20 cellular contexts compared by ENCODE assay signal in the genomic region with DNA sequence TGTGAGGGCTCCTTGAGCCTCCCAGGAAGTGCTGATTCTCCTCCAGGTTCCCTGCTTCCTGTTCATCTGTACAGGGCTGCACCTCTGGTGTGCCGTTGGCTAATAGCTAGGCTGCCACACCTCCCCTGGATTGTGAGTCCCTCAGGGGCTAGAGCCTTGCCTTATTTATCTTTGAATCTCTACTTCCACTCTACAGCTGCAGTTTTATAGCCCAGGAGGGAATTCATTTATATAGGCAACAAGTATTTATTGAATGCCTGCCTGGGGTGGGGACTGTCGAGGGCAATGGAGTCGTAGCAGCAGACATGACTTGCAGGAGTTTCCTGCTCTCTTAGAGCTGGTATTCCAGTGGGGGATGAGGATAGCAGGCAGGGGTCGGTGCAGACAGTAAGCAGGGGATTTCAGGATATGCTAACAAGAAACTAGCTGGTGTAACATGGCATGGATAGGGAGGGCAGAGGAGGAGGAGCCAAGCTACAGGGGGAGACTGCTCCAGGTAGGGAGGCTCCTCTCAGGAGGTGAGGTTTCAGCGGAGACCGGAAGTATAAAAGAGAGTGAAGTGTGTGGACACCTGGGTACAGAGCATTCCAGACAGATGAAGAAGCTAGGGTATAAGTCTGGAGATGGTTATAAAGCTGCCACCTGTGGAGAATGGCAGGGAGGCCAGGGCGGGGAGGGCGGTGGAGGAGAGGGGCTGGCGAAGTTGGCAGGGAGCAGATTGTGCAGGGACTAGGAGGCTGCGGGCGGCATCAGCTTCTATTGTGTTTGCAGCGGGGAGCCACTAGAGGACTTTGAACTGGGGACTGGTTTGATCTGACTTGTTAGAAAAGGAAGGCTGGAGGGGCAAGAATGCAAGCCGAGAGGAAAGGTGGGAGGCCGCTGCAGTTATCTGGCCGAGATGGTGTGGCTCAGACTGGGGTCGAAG. TPM values are rescaled to one million over a fixed set of nuclear protein-coding genes. Genes with fewer than 3 reads are reported as not detected.
DNase-seq lines count a peak whose midpoint lies in the region; ATAC-seq and TF ChIP-seq lines count a peak whose summit lies in the region.
"Had no signal": no experiment of that assay in that cellular context is flagged by ENCODE, and none has a peak within 500 bp of the region (broad histone marks: within the 10 kb centered on the region; RNA-seq: fewer than 3 reads in every experiment).

No MANE protein-coding gene starts in this region.

- DNase-seq in A673 (ENCODE audit: low spot score) (peak; percentile 53), mesothelial cell of epicardium (ENCODE audit: low spot score in 2 of 2, unreplicated experiment in 2 of 2) (no peak), GM10248 (ENCODE audit: extremely low spot score) (no peak), NOMO-1 (lab: John Stamatoyannopoulos, UW; ENCODE audit: unreplicated experiment in 2 of 2) (no peak)
- DNase-seq in stimulated activated CD8-positive, alpha-beta memory T cell treated with anti-CD3 and anti-CD28 coated beads, Interleukin-4, amount 100 ng/mL, for 48 hours: no peak
- DNase-seq: activated CD4-positive, alpha-beta T cell treated with anti-CD3 and anti-CD28 coated beads for 36 hours; CD8-positive, alpha-beta memory T cell; KG1; kidney; naive thymus-derived CD4-positive, alpha-beta T cell; NCI-H524; stimulated activated CD4-positive, alpha-beta T cell treated with anti-CD3 and anti-CD28 coated beads, Interleukin-2, amount 100 ng/mL, for 24 hours had no signal

- peaks cover under 1% of the 10 kb centered on the region for H3K9me3 Mint-ChIP-seq in mesothelial cell of epicardium
- H3K9me3 Mint-ChIP-seq: activated naive CD4-positive, alpha-beta T cell treated with anti-CD3 and anti-CD28 coated beads, Interleukin-2, amount 50 U/mL, for 72 hours; CD8-positive, alpha-beta memory T cell; naive thymus-derived CD4-positive, alpha-beta T cell had no signal

- no peaks in the 10 kb centered on the region for H3K4me1 ChIP-seq in A673 (ENCODE audit: insufficient read depth, low read length, poor library complexity, severe bottlenecking)
- H3K4me1 ChIP-seq in Loucy (ENCODE audit: insufficient read depth, low read length, poor library complexity, severe bottlenecking): no peaks in the 10 kb centered on the region
- H3K4me1 ChIP-seq in ectodermal cell (ENCODE audit: control insufficient read depth, insufficient read depth, low read length): peaks cover 26% of the 10 kb centered on the region
- H3K4me1 ChIP-seq: A549, breast epithelium had no signal

- no peaks in the 10 kb centered on the region for H3K9me2 ChIP-seq in Loucy (replicated peaks; ENCODE audit: low read depth, low read length)

- no peaks in the 10 kb centered on the region for H3K79me2 ChIP-seq in Loucy (ENCODE audit: insufficient read depth, low read length)

- H3F3A ChIP-seq in Loucy (ENCODE audit: low read depth): no peaks in the 10 kb centered on the region

- peak overlapping the region; percentile 42 for H3K9ac ChIP-seq in Loucy (ENCODE audit: low read depth, low read length, poor library complexity, severe bottlenecking)

- no peaks in the 10 kb centered on the region for H3K9me3 ChIP-seq in A673 (ENCODE audit: low read depth, low read length, poor library complexity, severe bottlenecking)
- no peaks in the 10 kb centered on the region for H3K9me3 ChIP-seq in Loucy (ENCODE audit: insufficient read depth, low read depth, low read length)
- H3K9me3 ChIP-seq in ectodermal cell (ENCODE audit: control insufficient read depth, low read length): no peaks in the 10 kb centered on the region
- H3K9me3 ChIP-seq: A549, breast epithelium had no signal

- peaks cover 39% of the 10 kb centered on the region for H3K36me3 Mint-ChIP-seq in mesothelial cell of epicardium

- H3K27me3 ChIP-seq in A673 (replicated peaks; ENCODE audit: insufficient read depth, low read depth, low read length, poor library complexity) (no peaks in the 10 kb centered on the region), Loucy (ENCODE audit: insufficient read depth, low read length, poor library complexity, severe bottlenecking) (no peaks in the 10 kb centered on the region), ectodermal cell (ENCODE audit: control insufficient read depth, insufficient read depth, low read length, poor library complexity, severe bottlenecking) (no peaks in the 10 kb centered on the region)
- H3K27me3 ChIP-seq: breast epithelium had no signal

- no peak for ATAC-seq in GM18505 (IDR thresholded peaks at IDR 0.05; ENCODE audit: unreplicated experiment)
- ATAC-seq: A549; activated CD4-positive, alpha-beta T cell treated with anti-CD3 and anti-CD28 coated beads for 36 hours; activated naive CD4-positive, alpha-beta T cell treated with anti-CD3 and anti-CD28 coated beads, Interleukin-2, amount 50 U/mL, for 72 hours; naive thymus-derived CD4-positive, alpha-beta T cell had no signal

- no TSS peak for BruUV-seq in A673 (replicated peaks; lab: Mats Ljungman, UMichigan)

- TF ChIP-seq CTCF in A673 (conservative IDR thresholded peaks at IDR 0.05; ENCODE audit: low read depth, low read length) (no peak), Loucy (conservative IDR thresholded peaks at IDR 0.05; ENCODE audit: low read length) (no peak), mesothelial cell of epicardium (IDR thresholded peaks at IDR 0.05; ENCODE audit: unreplicated experiment) (no peak), GM10248 (IDR thresholded peaks at IDR 0.05; ENCODE audit: control extremely low read depth, extremely low read depth, low read depth, missing control alignments) (no peak)

- no peak overlapping the region for H3K4me3 Mint-ChIP-seq in mesothelial cell of epicardium
- H3K4me3 Mint-ChIP-seq: activated CD4-positive, alpha-beta T cell treated with anti-CD3 and anti-CD28 coated beads for 36 hours; naive thymus-derived CD4-positive, alpha-beta T cell had no signal

- H3K4me3 ChIP-seq in A673 (ENCODE audit: low read depth, low read length, poor library complexity, severe bottlenecking) (no peak overlapping the region), Loucy (ENCODE audit: low read length, poor library complexity, severe bottlenecking) (peak overlapping the region; percentile 39), ectodermal cell (ENCODE audit: insufficient read depth, low read depth, low read length) (no peak overlapping the region)
- H3K4me3 ChIP-seq: A549, breast epithelium had no signal

- TF ChIP-seq POLR2A in GM18505 (IDR thresholded peaks at IDR 0.05; ENCODE audit: borderline replicate concordance, extremely low read depth, insufficient read depth, insufficient read length): no peak

- H2AFZ ChIP-seq in Loucy (ENCODE audit: low read length): no peak overlapping the region

- intact Hi-C loops in A673 (cut with micrococcal nuclease; ENCODE audit: unreplicated experiment): no loop called here

- H4K20me1 ChIP-seq in Loucy (ENCODE audit: insufficient read depth, low read length, poor library complexity, severe bottlenecking): no peaks in the 10 kb centered on the region

- CTCF ChIA-PET in A673 (lab: Charles Lee) (no interaction called here), GM10248 (lab: Yijun Ruan, JAX) (interaction anchor here (1.0 to 1.7 kb wide), 2 partner anchors 15 to 25 kb away, joined by 3 read pairs; no protein-coding TSS in a partner anchor)

- no peaks in the 10 kb centered on the region for H3K27me3 Mint-ChIP-seq in mesothelial cell of epicardium (ENCODE audit: low read depth)
- H3K27me3 Mint-ChIP-seq: activated CD4-positive, alpha-beta T cell treated with anti-CD3 and anti-CD28 coated beads for 36 hours; CD8-positive, alpha-beta memory T cell; naive thymus-derived CD4-positive, alpha-beta T cell had no signal

- 15% methylated on average over 16 of the region's 16 CpGs for WGBS in ectodermal cell, 2 experiments

- POLR2A ChIA-PET in A673 (lab: Charles Lee; ENCODE audit: low non-redundant PET) (no interaction called here), GM10248 (lab: Yijun Ruan, JAX) (no interaction called here)

- H3K36me3 ChIP-seq in A673 (ENCODE audit: insufficient read depth, low read length, poor library complexity, severe bottlenecking) (peaks cover 1% of the 10 kb centered on the region), Loucy (ENCODE audit: insufficient read depth, low read length) (peaks cover 8% of the 10 kb centered on the region; the same call in 1 of the 2 replicates), ectodermal cell (ENCODE audit: control insufficient read depth, insufficient read depth, low read length) (no peaks in the 10 kb centered on the region)
- H3K36me3 ChIP-seq: breast epithelium had no signal

- H3K27ac ChIP-seq in A673 (ENCODE audit: low read depth, low read length, poor library complexity, severe bottlenecking) (no peak overlapping the region), ectodermal cell (ENCODE audit: insufficient read depth, low read depth, low read length, poor library complexity, severe bottlenecking) (peak overlapping the region; percentile 80)
- H3K27ac ChIP-seq: A549, breast epithelium had no signal

- peak overlapping the region; percentile 52 for H3K27ac Mint-ChIP-seq in mesothelial cell of epicardium
- H3K27ac Mint-ChIP-seq: activated CD4-positive, alpha-beta T cell treated with anti-CD3 and anti-CD28 coated beads for 36 hours had no signal

- no peaks in the 10 kb centered on the region for H3K4me1 Mint-ChIP-seq in mesothelial cell of epicardium
- H3K4me1 Mint-ChIP-seq: activated CD4-positive, alpha-beta T cell treated with anti-CD3 and anti-CD28 coated beads for 36 hours; CD8-positive, alpha-beta memory T cell had no signal

- H3K4me2 ChIP-seq in Loucy (ENCODE audit: low read depth, low read length, poor library complexity, severe bottlenecking): peak overlapping the region; percentile 26
- H3K4me2 ChIP-seq: A549 had no signal

RNA-seq across cellular contexts. Expression of gene USP30, which starts 17.2 kb away (rescaled TPM):
- total RNA-seq in A673 (2021) (11.7 and 12.4 TPM in 2 replicates), mesothelial cell of epicardium (21.6 to 27.3 TPM (median 23.0 TPM) in 3 replicates)
- polyA plus RNA-seq in ectodermal cell (2013, experiment 1 of 4): 15.6 TPM
- 17.2 TPM for polyA plus RNA-seq in ectodermal cell (2013, experiment 2 of 4)
- polyA plus RNA-seq in ectodermal cell (2013, experiment 3 of 4): 18.8 TPM
- 17.6 TPM for polyA plus RNA-seq in ectodermal cell (2013, experiment 4 of 4)

RNA-seq across cellular contexts. Expression of gene ALKBH2, which starts 23.7 kb away (rescaled TPM):
- 40.6 and 44.5 TPM in 2 replicates for total RNA-seq in A673 (2021)
- 27.0 TPM for polyA plus RNA-seq in ectodermal cell (2013, experiment 1 of 4)
- polyA plus RNA-seq in ectodermal cell (2013, experiment 2 of 4): 30.2 TPM
- polyA plus RNA-seq in ectodermal cell (2013, experiment 3 of 4): 33.6 TPM
- polyA plus RNA-seq in ectodermal cell (2013, experiment 4 of 4): 30.0 TPM
- 37.3 to 39.6 TPM (median 37.4 TPM) in 3 replicates for total RNA-seq in mesothelial cell of epicardium

RNA-seq across cellular contexts. Expression of gene UNG, which starts 27.8 kb away (rescaled TPM):
- total RNA-seq in A673 (2021): 53.2 and 58.5 TPM in 2 replicates
- polyA plus RNA-seq in ectodermal cell (2013, experiment 1 of 4): 129 TPM
- 141 TPM for polyA plus RNA-seq in ectodermal cell (2013, experiment 2 of 4)
- polyA plus RNA-seq in ectodermal cell (2013, experiment 3 of 4): 90.9 TPM
- 95.9 TPM for polyA plus RNA-seq in ectodermal cell (2013, experiment 4 of 4)
- 48.2 to 49.0 TPM (median 48.7 TPM) in 3 replicates for total RNA-seq in mesothelial cell of epicardium

RNA-seq across cellular contexts. Expression of gene ACACB, which starts 46.8 kb away (rescaled TPM):
- total RNA-seq in A673 (2021) (8.2 and 10.1 TPM in 2 replicates), mesothelial cell of epicardium (15.4 to 18.2 TPM (median 16.4 TPM) in 3 replicates)
- 7.8 TPM for polyA plus RNA-seq in ectodermal cell (2013, experiment 1 of 4)
- 8.1 TPM for polyA plus RNA-seq in ectodermal cell (2013, experiment 2 of 4)
- 6.3 TPM for polyA plus RNA-seq in ectodermal cell (2013, experiment 3 of 4)
- polyA plus RNA-seq in ectodermal cell (2013, experiment 4 of 4): 7.0 TPM

RNA-seq across cellular contexts. Expression of gene SVOP, which starts 48.7 kb away (rescaled TPM):
- total RNA-seq in A673 (2021) (not detected in 2 replicates), mesothelial cell of epicardium (not detected in 3 replicates)
- polyA plus RNA-seq in ectodermal cell (2013, experiment 1 of 4): 0.17 TPM
- 0.20 TPM for polyA plus RNA-seq in ectodermal cell (2013, experiment 2 of 4)
- 0.43 TPM for polyA plus RNA-seq in ectodermal cell (2013, experiment 3 of 4)
- 0.28 TPM for polyA plus RNA-seq in ectodermal cell (2013, experiment 4 of 4)
- total RNA-seq: activated CD4-positive, alpha-beta T cell treated with anti-CD3 and anti-CD28 coated beads for 36 hours; activated naive CD4-positive, alpha-beta T cell treated with anti-CD3 and anti-CD28 coated beads, Interleukin-2, amount 50 U/mL, for 72 hours; breast epithelium; CD8-positive, alpha-beta memory T cell; kidney; naive thymus-derived CD4-positive, alpha-beta T cell; T-helper 2 cell treated with Interferon-gamma antibody and Interleukin-4, amounts not matched to agents 100 ng/mL and 5 ng/mL, for 36 hours; ureter had no signal
- polyA plus RNA-seq: A549; CD8-positive, alpha-beta memory T cell; naive thymus-derived CD4-positive, alpha-beta T cell had no signal
